ENCODE assay signal across 10 cellular contexts in genomic region chr12:116665666-116666304, GRCh38.
"Had no signal": no experiment of that assay in that cellular context is flagged by ENCODE, and none has a peak within 500 bp of the region (broad histone marks: within the 10 kb centered on the region; RNA-seq: fewer than 3 reads in every experiment).

No MANE protein-coding gene starts in this region.

- H3K4me1 Mint-ChIP-seq: activated naive CD8-positive, alpha-beta T cell treated with anti-CD3 and anti-CD28 coated beads, Interleukin-2, amount 10 ng/mL, durations not matched to agents 7 days and 5 days had no signal

- H3K27ac ChIP-seq: pancreas, uterus had no signal

- DNase-seq: activated CD4-positive, alpha-beta memory T cell treated with anti-CD3 and anti-CD28 coated beads for 36 hours; activated CD4-positive, CD25-positive, alpha-beta regulatory T cell treated with anti-CD3 and anti-CD28 coated beads, Interleukin-2, amount 50 U/mL, for 72 hours; activated naive CD8-positive, alpha-beta T cell treated with anti-CD3 and anti-CD28 coated beads, Interleukin-2, amount 10 ng/mL, durations not matched to agents 7 days and 5 days; anterior cingulate cortex; kidney glomerular epithelial cell; mesenchymal stem cell; pancreas; thyroid gland; uterus had no signal

- H3K27me3 ChIP-seq: pancreas, thyroid gland, uterus had no signal

- H3K9me3 ChIP-seq: pancreas, thyroid gland, uterus had no signal

- H3K27me3 Mint-ChIP-seq: activated CD4-positive, alpha-beta memory T cell treated with anti-CD3 and anti-CD28 coated beads for 36 hours had no signal

- H3K36me3 ChIP-seq: pancreas, thyroid gland, uterus had no signal

- H3K4me1 ChIP-seq: uterus had no signal

- ATAC-seq: pancreas had no signal

- H3K4me3 ChIP-seq: pancreas, skin epidermis, thyroid gland, uterus had no signal

- H3K36me3 Mint-ChIP-seq: activated CD4-positive, alpha-beta memory T cell treated with anti-CD3 and anti-CD28 coated beads for 36 hours; activated naive CD8-positive, alpha-beta T cell treated with anti-CD3 and anti-CD28 coated beads, Interleukin-2, amount 10 ng/mL, durations not matched to agents 7 days and 5 days had no signal

- H3K4me3 Mint-ChIP-seq: activated CD4-positive, alpha-beta memory T cell treated with anti-CD3 and anti-CD28 coated beads for 36 hours; activated naive CD8-positive, alpha-beta T cell treated with anti-CD3 and anti-CD28 coated beads, Interleukin-2, amount 10 ng/mL, durations not matched to agents 7 days and 5 days had no signal

- H3K27ac Mint-ChIP-seq: activated CD4-positive, alpha-beta memory T cell treated with anti-CD3 and anti-CD28 coated beads for 36 hours; activated naive CD8-positive, alpha-beta T cell treated with anti-CD3 and anti-CD28 coated beads, Interleukin-2, amount 10 ng/mL, durations not matched to agents 7 days and 5 days had no signal

- H3K9me3 Mint-ChIP-seq: activated CD4-positive, alpha-beta memory T cell treated with anti-CD3 and anti-CD28 coated beads for 36 hours; activated naive CD8-positive, alpha-beta T cell treated with anti-CD3 and anti-CD28 coated beads, Interleukin-2, amount 10 ng/mL, durations not matched to agents 7 days and 5 days had no signal
